Comparison of ENCODE assay signal across 8 cellular contexts in the genomic region with DNA sequence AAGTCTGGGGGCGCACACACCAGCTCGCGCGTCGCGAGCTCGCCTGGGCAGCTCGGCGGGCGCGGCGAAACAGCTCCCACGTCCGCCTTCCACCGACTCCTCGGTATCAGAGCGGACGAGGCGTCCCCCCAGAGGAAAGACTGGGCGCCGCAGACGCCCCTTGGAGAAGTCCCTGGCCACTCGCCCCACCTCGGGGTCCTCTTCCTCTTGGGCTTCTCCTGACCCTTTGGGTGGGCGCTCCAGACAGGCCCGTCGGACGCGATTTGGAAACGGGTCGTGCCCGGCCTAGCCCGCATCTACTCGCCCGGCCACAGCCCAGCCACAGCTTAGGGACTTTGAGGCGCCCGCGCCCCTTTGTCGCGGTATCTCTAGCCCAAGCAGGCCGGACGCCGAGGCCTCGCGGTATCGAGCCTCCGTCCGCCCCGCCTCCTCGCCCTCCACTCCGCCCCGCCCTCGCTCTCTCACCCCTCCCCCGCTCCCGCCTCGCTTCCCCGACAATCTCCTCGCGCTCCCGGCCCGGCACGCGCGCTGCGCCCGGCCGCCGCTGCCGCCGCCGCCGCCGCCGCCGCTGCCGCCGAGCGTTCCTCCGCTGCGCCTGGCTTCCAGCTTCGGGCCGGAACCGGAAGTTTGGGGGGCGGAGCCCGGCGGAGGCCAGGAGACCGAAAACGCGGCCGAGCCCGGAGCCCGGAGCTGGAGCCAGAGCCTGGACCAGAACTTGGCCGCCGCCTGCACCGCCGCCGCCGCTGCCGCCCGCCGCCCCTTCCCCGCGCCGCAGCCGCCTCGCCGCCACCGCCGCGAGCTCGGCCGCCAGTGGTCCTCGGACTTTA. TPM values are rescaled to one million over a fixed set of nuclear protein-coding genes. Genes with fewer than 3 reads are reported as not detected.
DNase-seq lines count a peak whose midpoint lies in the region; ATAC-seq and TF ChIP-seq lines count a peak whose summit lies in the region.

No MANE protein-coding gene starts in this region.

- H3K9me3 Mint-ChIP-seq in activated CD4-positive, alpha-beta T cell treated with anti-CD3 and anti-CD28 coated beads, Interleukin-2, amount 10 ng/mL, durations not matched to agents 24 days and 14 days, result peaks cover 5% of the 10 kb centered on the region

- intact Hi-C loops in activated CD4-positive, alpha-beta T cell treated with anti-CD3 and anti-CD28 coated beads, Interleukin-2, amount 10 ng/mL, durations not matched to agents 24 days and 14 days (cut with micrococcal nuclease), result loop anchor here (2.0 to 10.0 kb wide), 6 partner anchors 177 to 1741 kb away; a partner anchor contains a TSS
- intact Hi-C loops in colonic mucosa (cut with DNase I), result no loop called here
- intact Hi-C loops in left colon (cut with DNase I, micrococcal nuclease), result no loop called here

- peaks cover 11% of the 10 kb centered on the region for H3K36me3 Mint-ChIP-seq in activated CD4-positive, alpha-beta T cell treated with anti-CD3 and anti-CD28 coated beads, Interleukin-2, amount 10 ng/mL, durations not matched to agents 24 days and 14 days (ENCODE audit: low read depth)

- peak overlapping the region; percentile 88 for H3K27ac Mint-ChIP-seq in activated CD4-positive, alpha-beta T cell treated with anti-CD3 and anti-CD28 coated beads, Interleukin-2, amount 10 ng/mL, durations not matched to agents 24 days and 14 days

- H3K4me3 Mint-ChIP-seq in activated CD4-positive, alpha-beta T cell treated with anti-CD3 and anti-CD28 coated beads, Interleukin-2, amount 10 ng/mL, durations not matched to agents 24 days and 14 days, result peak overlapping the region; percentile 93

- H3K27me3 Mint-ChIP-seq in activated CD4-positive, alpha-beta T cell treated with anti-CD3 and anti-CD28 coated beads, Interleukin-2, amount 10 ng/mL, durations not matched to agents 24 days and 14 days, result peaks cover 54% of the 10 kb centered on the region

- no peaks in the 10 kb centered on the region for H3K27me3 ChIP-seq in colonic mucosa

- no peaks in the 10 kb centered on the region for H3K36me3 ChIP-seq in colonic mucosa

- H3K4me1 ChIP-seq in colonic mucosa, result no peaks in the 10 kb centered on the region

- peak; percentile 73 for ATAC-seq in GM19043 (IDR thresholded peaks at IDR 0.05; ENCODE audit: low read depth, unreplicated experiment)
- ATAC-seq in HG03354 (IDR thresholded peaks at IDR 0.05; ENCODE audit: poor library complexity, severe bottlenecking, unreplicated experiment), result peak; percentile 88
- peak; percentile 94 for ATAC-seq in left colon

- peak overlapping the region; percentile 92 for H3K4me3 ChIP-seq in AG09309 (ENCODE audit: control insufficient read depth, low read depth, low read length)
- H3K4me3 ChIP-seq in colonic mucosa, result peak overlapping the region; percentile 60

- H3K4me1 Mint-ChIP-seq in activated CD4-positive, alpha-beta T cell treated with anti-CD3 and anti-CD28 coated beads, Interleukin-2, amount 10 ng/mL, durations not matched to agents 24 days and 14 days, result peaks cover 26% of the 10 kb centered on the region

- H3K9ac ChIP-seq in colonic mucosa (ENCODE audit: low read depth in 2 of 2, low read length in 2 of 2), result peak overlapping the region; percentile 82 to 83

- TF ChIP-seq CTCF in AG09309 (IDR thresholded peaks at IDR 0.05; ENCODE audit: control insufficient read depth, insufficient read depth, low read depth, low read length, missing control alignments), result peak; percentile 19
- no peak for TF ChIP-seq CTCF in colonic mucosa (IDR thresholded peaks at IDR 0.05)

- peak overlapping the region; percentile 97 for H3K27ac ChIP-seq in colonic mucosa

- no peaks in the 10 kb centered on the region for H3K9me3 ChIP-seq in colonic mucosa

- DNase-seq in AG09309 (ENCODE audit: low read depth) (peak; percentile 56), NCI-H446 (lab: John Stamatoyannopoulos, UW) (peak; percentile 70 to 89), colonic mucosa (peak; percentile 90), left colon (peak; percentile 92 to 97)
- peak; percentile 96 for DNase-seq in activated CD4-positive, alpha-beta T cell treated with anti-CD3 and anti-CD28 coated beads, Interleukin-2, amount 10 ng/mL, durations not matched to agents 24 days and 14 days
- DNase-seq in stimulated activated CD4-positive, alpha-beta T cell treated with anti-CD3 and anti-CD28 coated beads, Interleukin-1b, Interleukin-23, amount 100 ng/mL, for 1 hour (ENCODE audit: low read depth in 2 of 2), result peak; percentile 58 to 74

RNA-seq across cellular contexts. Expression of a gene that starts 0.8 kb away (rescaled TPM):
- total RNA-seq in activated CD4-positive, alpha-beta T cell treated with anti-CD3 and anti-CD28 coated beads, Interleukin-2, amount 10 ng/mL, durations not matched to agents 24 days and 14 days, result 2.0 and 2.5 TPM in 2 replicates
- total RNA-seq in colonic mucosa (10 to 100 TPM; 15.4 to 20.4 TPM), left colon (10 to 100 TPM; 20.0 to 22.2 TPM)

Comparison
In these comparisons a context has a peak if more than half of its experiments do, and no peak if none do; other contexts are left out.
1. Peak in every context shown above with its lines: DNase-seq, ATAC-seq, H3K4me3 ChIP-seq and H3K27ac ChIP-seq.